ENCODE assay signal across 10 cellular contexts in the genomic region with DNA sequence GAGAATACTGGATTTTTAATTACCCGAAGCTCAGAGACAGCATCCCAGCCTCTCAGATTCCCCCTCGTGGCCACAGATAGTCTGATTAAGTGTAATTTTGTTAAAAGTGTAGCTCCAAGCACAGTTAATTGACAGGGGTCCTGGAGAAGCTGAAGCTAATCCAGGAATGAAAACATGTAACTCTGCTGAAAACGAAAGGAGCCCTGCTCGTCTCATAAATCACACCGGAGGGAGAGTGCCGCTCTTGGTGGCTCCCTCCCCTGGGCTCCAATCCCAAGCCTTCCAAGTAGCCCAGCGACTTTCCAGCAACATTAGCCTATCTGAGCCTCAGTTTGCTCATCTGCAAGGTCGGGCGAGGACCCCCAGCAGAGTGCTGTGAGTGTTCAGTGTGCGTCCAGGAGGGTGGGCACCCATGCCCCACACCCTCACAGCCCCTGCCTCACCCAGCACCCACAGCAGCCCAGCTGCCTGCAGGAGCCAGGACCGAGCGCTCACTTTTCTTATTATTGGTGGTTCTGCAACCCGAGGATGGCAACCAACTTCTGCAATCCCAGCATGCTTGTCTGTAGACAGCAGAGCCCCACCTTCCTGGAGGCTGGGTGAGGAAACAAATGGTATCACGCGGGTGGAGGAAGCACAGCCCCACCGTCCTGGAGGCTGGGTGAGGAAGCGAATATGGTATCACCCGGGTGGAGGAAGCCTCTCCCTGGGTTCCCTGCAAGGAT.
DNase-seq lines count a peak whose midpoint lies in the region; ATAC-seq and TF ChIP-seq lines count a peak whose summit lies in the region.
"Had no signal": no experiment of that assay in that cellular context is flagged by ENCODE, and none has a peak within 500 bp of the region (broad histone marks: within the 10 kb centered on the region; RNA-seq: fewer than 3 reads in every experiment).

No MANE protein-coding gene starts in this region.

- H4K20me1 ChIP-seq in fibroblast of lung (ENCODE audit: control insufficient read depth, extremely low read depth, insufficient read depth, low read length) = no peaks in the 10 kb centered on the region

- H2AFZ ChIP-seq in fibroblast of lung (ENCODE audit: low read length) = no peak overlapping the region

- H3K27me3 ChIP-seq in fibroblast of lung (ENCODE audit: control insufficient read depth, insufficient read depth, low read length) (no peaks in the 10 kb centered on the region), mucosa of stomach (ENCODE audit: control insufficient read depth, insufficient read depth, low read length) (no peaks in the 10 kb centered on the region)

- H3K27ac ChIP-seq in fibroblast of lung (ENCODE audit: insufficient read depth, low read length) = no peak overlapping the region
- H3K27ac ChIP-seq in urinary bladder (ENCODE audit: low read depth) = no peak overlapping the region
- H3K27ac ChIP-seq: C4-2B had no signal

- TF ChIP-seq CTCF in fibroblast of lung (conservative IDR thresholded peaks at IDR 0.05 in 1 of 2, IDR thresholded peaks at IDR 0.05 in 1 of 2; ENCODE audit: low read depth in 1 of 2, low read length in 2 of 2) = no peak

- H3K9ac ChIP-seq in fibroblast of lung (ENCODE audit: insufficient read depth, low read length) (no peak overlapping the region), mucosa of stomach (ENCODE audit: low read length) (peak overlapping the region; percentile 56)

- H3K4me1 ChIP-seq in fibroblast of lung (ENCODE audit: control insufficient read depth, extremely low read depth, insufficient read depth, low read length) (no peaks in the 10 kb centered on the region), mucosa of stomach (ENCODE audit: control insufficient read depth, insufficient read depth, low read length) (peaks cover 6% of the 10 kb centered on the region), urinary bladder (ENCODE audit: insufficient read depth) (no peaks in the 10 kb centered on the region)

- H3K4me2 ChIP-seq in fibroblast of lung (ENCODE audit: extremely low read depth, insufficient read depth, low read length) = peak overlapping the region; percentile 32

- ATAC-seq in GM19395 (IDR thresholded peaks at IDR 0.05; ENCODE audit: unreplicated experiment) = no peak

- peak; percentile 46 for DNase-seq in activated CD8-positive, alpha-beta memory T cell treated with anti-CD3 and anti-CD28 coated beads for 24 hours
- DNase-seq in activated CD8-positive, alpha-beta memory T cell treated with anti-CD3 and anti-CD28 coated beads, Interleukin-2, amount 50 U/mL, for 4 hours = no peak
- DNase-seq in fibroblast of lung (ENCODE audit: low read depth in 2 of 2) = no peak
- no peak for DNase-seq in HK-2 (ENCODE audit: unreplicated experiment)
- DNase-seq in COLO829 (ENCODE audit: low spot score) = no peak
- DNase-seq: NCI-H510A treated with DMSO at 0.1 percent for 48 hours had no signal

- WGBS in urinary bladder = 42% methylated on average over 18 of the region's 18 CpGs

- H3K9me3 ChIP-seq in fibroblast of lung (ENCODE audit: control insufficient read depth, insufficient read depth, low read depth, low read length) = no peaks in the 10 kb centered on the region
- H3K9me3 ChIP-seq in mucosa of stomach (ENCODE audit: control insufficient read depth, low read length) = no peaks in the 10 kb centered on the region

- H3K79me2 ChIP-seq in fibroblast of lung (ENCODE audit: control insufficient read depth, insufficient read depth, low read length) = no peaks in the 10 kb centered on the region

- H3K36me3 ChIP-seq in fibroblast of lung (ENCODE audit: control insufficient read depth, insufficient read depth, low read length) (no peaks in the 10 kb centered on the region), mucosa of stomach (ENCODE audit: control insufficient read depth, insufficient read depth, low read length) (no peaks in the 10 kb centered on the region), urinary bladder (ENCODE audit: insufficient read depth) (no peaks in the 10 kb centered on the region)

- H3K4me3 ChIP-seq in fibroblast of lung (replicated peaks in 1 of 4; ENCODE audit: control extremely low read depth in 1 of 4, insufficient read depth in 1 of 4, low read depth in 3 of 4, low read length in 4 of 4) (peak overlapping the region in 1 of 4 experiments; percentile 35), mucosa of stomach (ENCODE audit: low read length) (peak overlapping the region; percentile 11), urinary bladder (ENCODE audit: low read depth, low read length) (peak overlapping the region; percentile 17)
